ENCODE assay signal across 19 cellular contexts in the genomic region with DNA sequence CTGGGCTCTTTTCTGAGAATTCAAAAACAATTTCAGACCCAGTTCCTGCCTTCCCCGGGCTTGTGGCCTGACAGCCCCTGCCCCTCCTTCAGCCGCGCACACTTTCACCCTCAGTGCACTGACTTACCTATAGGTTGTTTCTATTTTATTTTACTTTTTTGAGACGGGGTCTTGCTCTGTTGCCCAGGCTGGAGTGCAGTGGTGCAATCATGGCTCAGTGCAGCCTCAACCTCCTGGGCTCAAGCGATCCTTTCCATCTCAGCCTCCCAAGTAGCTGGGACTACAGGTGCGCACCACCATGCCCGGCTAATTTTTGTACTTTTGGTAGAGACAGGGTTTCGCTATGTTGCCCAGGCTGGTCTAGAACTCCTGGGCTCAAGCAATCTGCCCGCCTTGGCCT. TPM values are rescaled to one million over a fixed set of nuclear protein-coding genes. Genes with fewer than 3 reads are reported as not detected.
"Had no signal": no experiment of that assay in that cellular context is flagged by ENCODE, and none has a peak within 500 bp of the region (broad histone marks: within the 10 kb centered on the region; RNA-seq: fewer than 3 reads in every experiment).

No MANE protein-coding gene starts in this region.

RNA-seq across cellular contexts. Expression of a gene that starts 1.5 kb away (rescaled TPM):
- total RNA-seq: activated naive CD4-positive, alpha-beta T cell treated with anti-CD3 and anti-CD28 coated beads for 36 hours; activated naive CD4-positive, alpha-beta T cell treated with anti-CD3 and anti-CD28 coated beads, Interleukin-2, amount 50 U/mL, for 72 hours; activated naive CD8-positive, alpha-beta T cell treated with anti-CD3 and anti-CD28 coated beads for 36 hours; activated naive CD8-positive, alpha-beta T cell treated with anti-CD3 and anti-CD28 coated beads, Interleukin-2, amount 10 ng/mL, durations not matched to agents 7 days and 5 days; activated T-cell treated with anti-CD3 and anti-CD28 coated beads, Interleukin-2, amount 50 U/mL, for 4 hours; activated T-cell treated with anti-CD3 and anti-CD28 coated beads, Interleukin-2, amount 50 U/mL, for 72 hours; activated T-helper 1 cell treated with anti-CD3 and anti-CD28 coated beads, Interleukin-12 subunit alpha, Interleukin-12 subunit beta, Interleukin-2, Interleukin-4 antibody, amounts not matched to agents 30 ng/mL and 10 ng/mL and 1 ng/mL, durations not matched to agents 14 hours and 24 hours and 36 hours; activated T-helper 17 cell treated with anti-CD3 and anti-CD28 coated beads, Interleukin-2, amount 50 U/mL, for 72 hours; activated T-helper 2 cell treated with anti-CD3 and anti-CD28 coated beads, Interferon-gamma antibody, Interleukin-2, Interleukin-4, amounts not matched to agents 10 μg/mL and 5 μg/mL and 100 μg/mL, durations not matched to agents 14 hours and 24 hours and 36 hours; adrenal gland; aorta; ascending aorta; astrocyte; body of pancreas; breast epithelium; bronchial epithelial cell; cardiac muscle cell; cardiac septum; cerebellum had no signal
- polyA plus RNA-seq: aorta, cardiac muscle cell had no signal
